ENCODE assay signal across 1 cellular context in the genomic region with DNA sequence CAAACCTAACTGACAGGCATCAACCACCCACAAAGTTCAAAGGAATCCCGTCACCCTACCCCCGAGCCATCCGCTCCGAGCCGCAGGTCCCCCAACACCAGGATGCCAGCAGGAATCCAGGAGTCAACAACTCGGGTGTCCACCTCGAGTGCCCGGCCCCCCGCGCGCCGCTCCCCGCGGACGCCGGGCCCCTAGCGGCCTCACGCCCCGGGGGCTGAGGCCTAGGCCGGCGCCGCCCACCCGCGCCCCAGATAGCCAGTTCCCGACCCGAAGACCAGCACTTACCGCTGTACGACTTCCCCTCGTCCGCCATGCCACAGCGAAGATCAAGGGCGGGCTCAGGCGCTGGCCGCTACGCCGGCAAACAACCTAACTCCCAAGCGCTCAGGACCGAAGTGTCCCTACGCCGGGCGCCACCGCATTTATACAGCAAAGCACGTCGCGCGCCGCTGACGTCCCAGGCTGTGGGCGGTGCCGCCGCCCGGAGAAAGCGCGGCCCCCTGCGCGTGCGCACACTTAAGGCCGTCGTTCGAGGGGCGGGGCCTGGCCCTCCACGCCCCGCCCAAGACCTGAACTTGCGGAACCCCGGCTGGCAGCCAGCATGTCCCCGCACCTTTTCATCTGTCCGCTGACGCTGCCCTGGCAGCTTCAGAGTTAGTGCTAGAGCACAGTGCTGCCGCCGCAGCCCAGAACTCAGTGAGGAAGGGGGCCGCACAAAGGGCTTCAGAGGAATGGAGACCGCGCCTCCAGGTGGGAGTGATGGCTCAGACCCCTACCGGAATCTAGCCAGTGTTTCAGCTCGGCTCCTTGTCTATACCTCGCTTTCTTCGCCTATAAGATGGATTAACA.
TF ChIP-seq lines count a peak whose summit lies in the region.

TSS of gene NXF1 (minus strand) at position 397 of the 849 bp plus-strand sequence. CDS start at position 313, 84 bp downstream.

TF ChIP-seq in H1, 55 proteins besides CTCF, POLR2A, EP300 and RAD21 (continued from another document):
- TF ChIP-seq, protein P1, sequence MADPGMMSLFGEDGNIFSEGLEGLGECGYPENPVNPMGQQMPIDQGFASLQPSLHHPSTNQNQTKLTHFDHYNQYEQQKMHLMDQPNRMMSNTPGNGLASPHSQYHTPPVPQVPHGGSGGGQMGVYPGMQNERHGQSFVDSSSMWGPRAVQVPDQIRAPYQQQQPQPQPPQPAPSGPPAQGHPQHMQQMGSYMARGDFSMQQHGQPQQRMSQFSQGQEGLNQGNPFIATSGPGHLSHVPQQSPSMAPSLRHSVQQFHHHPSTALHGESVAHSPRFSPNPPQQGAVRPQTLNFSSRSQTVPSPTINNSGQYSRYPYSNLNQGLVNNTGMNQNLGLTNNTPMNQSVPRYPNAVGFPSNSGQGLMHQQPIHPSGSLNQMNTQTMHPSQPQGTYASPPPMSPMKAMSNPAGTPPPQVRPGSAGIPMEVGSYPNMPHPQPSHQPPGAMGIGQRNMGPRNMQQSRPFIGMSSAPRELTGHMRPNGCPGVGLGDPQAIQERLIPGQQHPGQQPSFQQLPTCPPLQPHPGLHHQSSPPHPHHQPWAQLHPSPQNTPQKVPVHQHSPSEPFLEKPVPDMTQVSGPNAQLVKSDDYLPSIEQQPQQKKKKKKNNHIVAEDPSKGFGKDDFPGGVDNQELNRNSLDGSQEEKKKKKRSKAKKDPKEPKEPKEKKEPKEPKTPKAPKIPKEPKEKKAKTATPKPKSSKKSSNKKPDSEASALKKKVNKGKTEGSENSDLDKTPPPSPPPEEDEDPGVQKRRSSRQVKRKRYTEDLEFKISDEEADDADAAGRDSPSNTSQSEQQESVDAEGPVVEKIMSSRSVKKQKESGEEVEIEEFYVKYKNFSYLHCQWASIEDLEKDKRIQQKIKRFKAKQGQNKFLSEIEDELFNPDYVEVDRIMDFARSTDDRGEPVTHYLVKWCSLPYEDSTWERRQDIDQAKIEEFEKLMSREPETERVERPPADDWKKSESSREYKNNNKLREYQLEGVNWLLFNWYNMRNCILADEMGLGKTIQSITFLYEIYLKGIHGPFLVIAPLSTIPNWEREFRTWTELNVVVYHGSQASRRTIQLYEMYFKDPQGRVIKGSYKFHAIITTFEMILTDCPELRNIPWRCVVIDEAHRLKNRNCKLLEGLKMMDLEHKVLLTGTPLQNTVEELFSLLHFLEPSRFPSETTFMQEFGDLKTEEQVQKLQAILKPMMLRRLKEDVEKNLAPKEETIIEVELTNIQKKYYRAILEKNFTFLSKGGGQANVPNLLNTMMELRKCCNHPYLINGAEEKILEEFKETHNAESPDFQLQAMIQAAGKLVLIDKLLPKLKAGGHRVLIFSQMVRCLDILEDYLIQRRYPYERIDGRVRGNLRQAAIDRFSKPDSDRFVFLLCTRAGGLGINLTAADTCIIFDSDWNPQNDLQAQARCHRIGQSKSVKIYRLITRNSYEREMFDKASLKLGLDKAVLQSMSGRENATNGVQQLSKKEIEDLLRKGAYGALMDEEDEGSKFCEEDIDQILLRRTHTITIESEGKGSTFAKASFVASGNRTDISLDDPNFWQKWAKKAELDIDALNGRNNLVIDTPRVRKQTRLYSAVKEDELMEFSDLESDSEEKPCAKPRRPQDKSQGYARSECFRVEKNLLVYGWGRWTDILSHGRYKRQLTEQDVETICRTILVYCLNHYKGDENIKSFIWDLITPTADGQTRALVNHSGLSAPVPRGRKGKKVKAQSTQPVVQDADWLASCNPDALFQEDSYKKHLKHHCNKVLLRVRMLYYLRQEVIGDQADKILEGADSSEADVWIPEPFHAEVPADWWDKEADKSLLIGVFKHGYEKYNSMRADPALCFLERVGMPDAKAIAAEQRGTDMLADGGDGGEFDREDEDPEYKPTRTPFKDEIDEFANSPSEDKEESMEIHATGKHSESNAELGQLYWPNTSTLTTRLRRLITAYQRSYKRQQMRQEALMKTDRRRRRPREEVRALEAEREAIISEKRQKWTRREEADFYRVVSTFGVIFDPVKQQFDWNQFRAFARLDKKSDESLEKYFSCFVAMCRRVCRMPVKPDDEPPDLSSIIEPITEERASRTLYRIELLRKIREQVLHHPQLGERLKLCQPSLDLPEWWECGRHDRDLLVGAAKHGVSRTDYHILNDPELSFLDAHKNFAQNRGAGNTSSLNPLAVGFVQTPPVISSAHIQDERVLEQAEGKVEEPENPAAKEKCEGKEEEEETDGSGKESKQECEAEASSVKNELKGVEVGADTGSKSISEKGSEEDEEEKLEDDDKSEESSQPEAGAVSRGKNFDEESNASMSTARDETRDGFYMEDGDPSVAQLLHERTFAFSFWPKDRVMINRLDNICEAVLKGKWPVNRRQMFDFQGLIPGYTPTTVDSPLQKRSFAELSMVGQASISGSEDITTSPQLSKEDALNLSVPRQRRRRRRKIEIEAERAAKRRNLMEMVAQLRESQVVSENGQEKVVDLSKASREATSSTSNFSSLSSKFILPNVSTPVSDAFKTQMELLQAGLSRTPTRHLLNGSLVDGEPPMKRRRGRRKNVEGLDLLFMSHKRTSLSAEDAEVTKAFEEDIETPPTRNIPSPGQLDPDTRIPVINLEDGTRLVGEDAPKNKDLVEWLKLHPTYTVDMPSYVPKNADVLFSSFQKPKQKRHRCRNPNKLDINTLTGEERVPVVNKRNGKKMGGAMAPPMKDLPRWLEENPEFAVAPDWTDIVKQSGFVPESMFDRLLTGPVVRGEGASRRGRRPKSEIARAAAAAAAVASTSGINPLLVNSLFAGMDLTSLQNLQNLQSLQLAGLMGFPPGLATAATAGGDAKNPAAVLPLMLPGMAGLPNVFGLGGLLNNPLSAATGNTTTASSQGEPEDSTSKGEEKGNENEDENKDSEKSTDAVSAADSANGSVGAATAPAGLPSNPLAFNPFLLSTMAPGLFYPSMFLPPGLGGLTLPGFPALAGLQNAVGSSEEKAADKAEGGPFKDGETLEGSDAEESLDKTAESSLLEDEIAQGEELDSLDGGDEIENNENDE (IDR thresholded peaks at IDR 0.05; ENCODE audit: insufficient replicate concordance, low read length), result no peak
- TF ChIP-seq FOSL1 (IDR thresholded peaks at IDR 0.05; ENCODE audit: insufficient read depth, low read depth, low read length), result no peak
- TF ChIP-seq EGR1 (IDR thresholded peaks at IDR 0.05; ENCODE audit: borderline replicate concordance, low read depth, low read length), result peak; percentile 65; the same call in 1 of the 2 replicates
- TF ChIP-seq ASH2L (IDR thresholded peaks at IDR 0.05; ENCODE audit: low read length), result no peak
- TF ChIP-seq JUND (IDR thresholded peaks at IDR 0.05; ENCODE audit: low read length), result 0 out of 2 replicates have a peak, but pooled peaks have one; percentile 13
- peak; percentile 99 for TF ChIP-seq TAF7 (optimal IDR thresholded peaks at IDR 0.05; ENCODE audit: borderline replicate concordance, low read depth, low read length)
- TF ChIP-seq, protein P2, sequence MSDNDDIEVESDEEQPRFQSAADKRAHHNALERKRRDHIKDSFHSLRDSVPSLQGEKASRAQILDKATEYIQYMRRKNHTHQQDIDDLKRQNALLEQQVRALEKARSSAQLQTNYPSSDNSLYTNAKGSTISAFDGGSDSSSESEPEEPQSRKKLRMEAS (IDR thresholded peaks at IDR 0.05), result 0 out of 2 replicates have a peak, but pooled peaks have one; percentile 52
- no peak for TF ChIP-seq ZNF274 (IDR thresholded peaks at IDR 0.05; ENCODE audit: borderline replicate concordance, extremely low read depth, low read length)
- TF ChIP-seq TAF1 (IDR thresholded peaks at IDR 0.05; ENCODE audit: low read depth, low read length), result peak; percentile 100
- TF ChIP-seq GABPA (IDR thresholded peaks at IDR 0.05; ENCODE audit: borderline replicate concordance, insufficient read depth, low read length), result 0 out of 2 replicates have a peak, but pooled peaks have one; percentile 17
- peak; percentile 86 for TF ChIP-seq ATF3 (IDR thresholded peaks at IDR 0.05; ENCODE audit: insufficient read depth, low read depth, low read length)
- TF ChIP-seq E2F6 (IDR thresholded peaks at IDR 0.05), result peak; percentile 31; the same call in 1 of the 2 replicates
- no peak for TF ChIP-seq SUZ12 (IDR thresholded peaks at IDR 0.05; ENCODE audit: low read length)
- TF ChIP-seq SIN3A (conservative IDR thresholded peaks at IDR 0.05 in 1 of 2, IDR thresholded peaks at IDR 0.05 in 1 of 2; ENCODE audit: low read depth in 1 of 2, low read length in 2 of 2), result peak; percentile 12 to 93; a peak in 3 of 4 replicates
- TF ChIP-seq BCL11A (IDR thresholded peaks at IDR 0.05; ENCODE audit: low read depth in 2 of 2, low read length in 2 of 2), result no peak
- TF ChIP-seq TBP (IDR thresholded peaks at IDR 0.05; ENCODE audit: low read depth, low read length), result peak; percentile 99
- no peak for TF ChIP-seq CBX8 (IDR thresholded peaks at IDR 0.05; ENCODE audit: borderline replicate concordance, low read depth, low read length)
- TF ChIP-seq CHD2 (IDR thresholded peaks at IDR 0.05; ENCODE audit: low read length), result no peak
- peak; percentile 65 for TF ChIP-seq NANOG (IDR thresholded peaks at IDR 0.05; ENCODE audit: insufficient read depth, low read depth, low read length, poor library complexity, severe bottlenecking)
- no peak for TF ChIP-seq MAFK (IDR thresholded peaks at IDR 0.05; ENCODE audit: low read depth, low read length)
- peak; percentile 76 for TF ChIP-seq SRF (IDR thresholded peaks at IDR 0.05; ENCODE audit: low read depth, low read length)
- peak; percentile 100 for TF ChIP-seq POLR2AphosphoS5 (IDR thresholded peaks at IDR 0.05; ENCODE audit: low read depth, low read length)
- TF ChIP-seq ATF2 (IDR thresholded peaks at IDR 0.05; ENCODE audit: low read length), result no peak
- TF ChIP-seq HDAC6 (IDR thresholded peaks at IDR 0.05; ENCODE audit: low read depth, low read length), result no peak
- peak; percentile 96 for TF ChIP-seq GTF2F1 (IDR thresholded peaks at IDR 0.05; ENCODE audit: borderline replicate concordance, low read depth, low read length)
- TF ChIP-seq CTBP2 (IDR thresholded peaks at IDR 0.05; ENCODE audit: borderline replicate concordance, insufficient read depth, insufficient read length, low read length), result no peak
- TF ChIP-seq PHF8 (conservative IDR thresholded peaks at IDR 0.05; ENCODE audit: low read depth, low read length), result peak; percentile 99
- TF ChIP-seq SP4 (IDR thresholded peaks at IDR 0.05; ENCODE audit: low read length), result no peak
- 0 out of 2 replicates have a peak, but pooled peaks have one; percentile 55 for TF ChIP-seq RBBP5 (IDR thresholded peaks at IDR 0.05; ENCODE audit: borderline replicate concordance, low read depth, low read length)
- TF ChIP-seq SAP30 (IDR thresholded peaks at IDR 0.05; ENCODE audit: insufficient read depth, insufficient replicate concordance, low read length), result no peak
- TF ChIP-seq KDM4A (IDR thresholded peaks at IDR 0.05; ENCODE audit: low read depth, low read length, severe bottlenecking), result peak; percentile 99
